8 cellular contexts compared by ENCODE assay signal in genomic region chr2:23351388-23352141, GRCh38. TPM values are rescaled to one million over a fixed set of nuclear protein-coding genes. Genes with fewer than 3 reads are reported as not detected.
DNase-seq lines count a peak whose midpoint lies in the region; ATAC-seq and TF ChIP-seq lines count a peak whose summit lies in the region.

No MANE protein-coding gene starts in this region.

- TF ChIP-seq POLR2A in NB4 (IDR thresholded peaks at IDR 0.05; ENCODE audit: extremely low read depth, insufficient read length): no peak

- intact Hi-C loops in mucosa of descending colon (cut with DNase I, micrococcal nuclease): no loop called here

- no peaks in the 10 kb centered on the region for H3K4me1 ChIP-seq in mucosa of descending colon (ENCODE audit: low read depth)

- ATAC-seq in HG02623 (IDR thresholded peaks at IDR 0.05; ENCODE audit: unreplicated experiment): peak; percentile 89
- ATAC-seq in mucosa of descending colon: peak; percentile 94
- ATAC-seq in stimulated activated effector memory CD8-positive, alpha-beta T cell treated with anti-CD3 and anti-CD28 coated beads, Interleukin-12 subunit alpha, Interleukin-12 subunit beta, amount 100 ng/mL, for 72 hours: peak; percentile 69

- no peaks in the 10 kb centered on the region for H3K36me3 Mint-ChIP-seq in stimulated activated effector memory CD8-positive, alpha-beta T cell treated with anti-CD3 and anti-CD28 coated beads, Interleukin-12 subunit alpha, Interleukin-12 subunit beta, amount 100 ng/mL, for 72 hours

- no peaks in the 10 kb centered on the region for H3K36me3 ChIP-seq in mucosa of descending colon (ENCODE audit: low read depth)

- TF ChIP-seq CTCF in NB4 (IDR thresholded peaks at IDR 0.05; ENCODE audit: low read depth, low read length) (peak; percentile 86), epithelial cell of proximal tubule (conservative IDR thresholded peaks at IDR 0.05; ENCODE audit: low read depth, low read length) (peak; percentile 81), mucosa of descending colon (IDR thresholded peaks at IDR 0.05) (peak; percentile 80)

- no peak overlapping the region for H3K27ac Mint-ChIP-seq in stimulated activated effector memory CD8-positive, alpha-beta T cell treated with anti-CD3 and anti-CD28 coated beads, Interleukin-12 subunit alpha, Interleukin-12 subunit beta, amount 100 ng/mL, for 72 hours

- no peaks in the 10 kb centered on the region for H3K9me3 Mint-ChIP-seq in stimulated activated effector memory CD8-positive, alpha-beta T cell treated with anti-CD3 and anti-CD28 coated beads, Interleukin-12 subunit alpha, Interleukin-12 subunit beta, amount 100 ng/mL, for 72 hours

- H3K4me3 Mint-ChIP-seq in stimulated activated effector memory CD8-positive, alpha-beta T cell treated with anti-CD3 and anti-CD28 coated beads, Interleukin-12 subunit alpha, Interleukin-12 subunit beta, amount 100 ng/mL, for 72 hours: no peak overlapping the region

- DNase-seq in SIG-M5 treated with dmso at 0.1 percent for 504 hours (lab: John Stamatoyannopoulos, UW; ENCODE audit: unreplicated experiment) (peak; percentile 27), SIG-M5 (lab: John Stamatoyannopoulos, UW) (no peak), NB4 (ENCODE audit: low read depth) (peak; percentile 68), epithelial cell of proximal tubule (ENCODE audit: low read depth) (no peak), mucosa of descending colon (peak; percentile 82 to 84 (median 83))
- DNase-seq in activated CD4-positive, alpha-beta T cell treated with anti-CD3 and anti-CD28 coated beads, Interleukin-2, amount 50 U/mL, for 48 hours: peak; percentile 64 to 75
- DNase-seq in stimulated activated effector memory CD8-positive, alpha-beta T cell treated with anti-CD3 and anti-CD28 coated beads, Interleukin-12 subunit alpha, Interleukin-12 subunit beta, amount 100 ng/mL, for 72 hours (ENCODE audit: low spot score in 2 of 2): peak; percentile 13 to 67

- H3K4me1 Mint-ChIP-seq in stimulated activated effector memory CD8-positive, alpha-beta T cell treated with anti-CD3 and anti-CD28 coated beads, Interleukin-12 subunit alpha, Interleukin-12 subunit beta, amount 100 ng/mL, for 72 hours: no peaks in the 10 kb centered on the region

- no peaks in the 10 kb centered on the region for H3K9me3 ChIP-seq in mucosa of descending colon

- H3K4me3 ChIP-seq in NB4 (ENCODE audit: low read depth, low read length) (no peak overlapping the region), epithelial cell of proximal tubule (ENCODE audit: low read depth, low read length) (no peak overlapping the region), mucosa of descending colon (no peak overlapping the region)

RNA-seq across cellular contexts. Expression of gene KLHL29, which starts 33.4 kb away (rescaled TPM):
- total RNA-seq in epithelial cell of proximal tubule: 7.7 and 12.0 TPM in 2 replicates
- total RNA-seq in mucosa of descending colon: 10 to 100 TPM in 1 of 3 donors, 1 to 10 TPM in 2; 2.6 to 13.0 (median 5.5) TPM

Comparison
In these comparisons a context has a peak if more than half of its experiments do, and no peak if none do; other contexts are left out.
1. DNase-seq: peak in SIG-M5 treated with dmso at 0.1 percent for 504 hours (single experiment), NB4 (single experiment), activated CD4-positive, alpha-beta T cell treated with anti-CD3 and anti-CD28 coated beads, Interleukin-2, amount 50 U/mL, for 48 hours (2 of 2), mucosa of descending colon (3 of 3) and stimulated activated effector memory CD8-positive, alpha-beta T cell treated with anti-CD3 and anti-CD28 coated beads, Interleukin-12 subunit alpha, Interleukin-12 subunit beta, amount 100 ng/mL, for 72 hours (2 of 2); none in SIG-M5 (single experiment) and epithelial cell of proximal tubule (single experiment).
2. Peak in every context shown above with its lines, with median percentiles within 50 percentile points of each other: ATAC-seq and CTCF ChIP-seq.